In the genomic region with DNA sequence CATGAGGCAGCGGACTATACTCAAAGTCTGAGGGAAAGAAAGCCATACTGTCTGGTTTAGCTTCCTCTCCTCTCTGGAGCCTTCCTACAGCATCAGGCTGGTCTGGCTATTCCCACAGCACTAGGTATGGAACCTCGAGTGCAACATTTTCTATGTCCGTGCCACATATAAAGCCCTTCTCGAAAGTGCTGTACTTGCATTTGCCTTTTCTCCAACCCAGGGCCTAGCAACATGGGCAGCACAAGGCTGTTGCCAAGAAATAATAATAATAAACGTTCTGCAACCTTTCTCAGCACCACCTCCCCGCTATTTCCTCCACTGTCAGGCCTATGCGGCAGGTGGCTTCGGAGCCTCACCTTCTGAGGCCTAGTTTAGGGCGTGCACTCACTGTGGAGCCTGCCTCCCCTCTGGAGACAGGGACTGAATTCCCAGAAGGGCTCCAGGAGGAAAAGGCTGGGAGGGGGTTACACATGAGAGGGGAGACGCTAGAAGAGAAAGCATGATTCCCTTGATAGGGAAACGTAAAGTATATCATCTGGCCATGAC, we compare ENCODE assay signal across 8 cellular contexts. TPM values are rescaled to one million over a fixed set of nuclear protein-coding genes. Genes with fewer than 3 reads are reported as not detected.
DNase-seq lines count a peak whose midpoint lies in the region; ATAC-seq and TF ChIP-seq lines count a peak whose summit lies in the region.

No MANE protein-coding gene starts in this region.

- H3K4me1 Mint-ChIP-seq in central memory CD8-positive, alpha-beta T cell, result peaks cover 59% of the 10 kb centered on the region

- H3K27ac Mint-ChIP-seq in central memory CD8-positive, alpha-beta T cell (ENCODE audit: low read depth), result peak overlapping the region; percentile 97

- no peak overlapping the region for H2BK15ac ChIP-seq in mesendoderm (replicated peaks; ENCODE audit: low read depth)

- no peak overlapping the region for H2BK120ac ChIP-seq in mesendoderm (ENCODE audit: low read depth, low read length)

- H2AFZ ChIP-seq in HCT116 (ENCODE audit: low read depth, low read length, poor library complexity, severe bottlenecking), result no peak overlapping the region

- no peak overlapping the region for H4K5ac ChIP-seq in mesendoderm (ENCODE audit: low read length)

- no TSS peak for BruUV-seq in HCT116 (replicated peaks; lab: Mats Ljungman, UMichigan)

- H3K4me3 ChIP-seq in GM08714 (ENCODE audit: low read length) (peak overlapping the region; percentile 96), HCT116 (replicated peaks in 1 of 2; ENCODE audit: low read depth in 1 of 2, low read length in 2 of 2) (peak overlapping the region; percentile 87 to 93), mesendoderm (ENCODE audit: low read length) (peak overlapping the region; percentile 96)

- H3K4ac ChIP-seq in mesendoderm (ENCODE audit: low read depth, low read length), result peak overlapping the region; percentile 44

- H3K9ac ChIP-seq in HCT116 (ENCODE audit: low read length) (peak overlapping the region; percentile 77), mesendoderm (ENCODE audit: low read length) (peak overlapping the region; percentile 95)

- no peak for TF ChIP-seq CTCF in HCT116 (IDR thresholded peaks at IDR 0.05 in 2 of 3, conservative IDR thresholded peaks at IDR 0.05 in 1 of 3; ENCODE audit: borderline replicate concordance in 1 of 3, insufficient read depth in 1 of 3, low read depth in 2 of 3, low read length in 2 of 3)
- no peak for TF ChIP-seq CTCF in GM20000 (IDR thresholded peaks at IDR 0.05; ENCODE audit: extremely low read depth, missing control alignments)

- H3K27me3 ChIP-seq in HCT116 (ENCODE audit: insufficient read depth, low read length) (no peaks in the 10 kb centered on the region), mesendoderm (ENCODE audit: insufficient read depth, low read length, poor library complexity) (no peaks in the 10 kb centered on the region)

- H3K4me1 ChIP-seq in HCT116 (ENCODE audit: control insufficient read depth in 1 of 2, insufficient read depth in 2 of 2, low read length in 2 of 2), result peaks cover 9 to 14% of the 10 kb centered on the region in 2 experiments; a peak in 3 of 4 replicates
- peaks cover 5% of the 10 kb centered on the region for H3K4me1 ChIP-seq in mesendoderm (ENCODE audit: control insufficient read depth, low read depth, low read length)

- H3K4me3 Mint-ChIP-seq in central memory CD8-positive, alpha-beta T cell, result peak overlapping the region; percentile 99

- peak overlapping the region; percentile 94 for H3K56ac ChIP-seq in mesendoderm (ENCODE audit: low read length)

- CTCF ChIA-PET in HCT116 (lab: Charles Lee), result no interaction called here

- intact Hi-C loops in HCT116 (cut with micrococcal nuclease), result loop anchor here (1.0 to 10.0 kb wide), 5 partner anchors 237 to 885 kb away; partner anchors contain the start of genes NSUN2, SRD5A1 and TENT4A

- H3K18ac ChIP-seq in mesendoderm (ENCODE audit: low read length), result peak overlapping the region; percentile 21

- no peaks in the 10 kb centered on the region for H4K20me1 ChIP-seq in HCT116 (ENCODE audit: insufficient read depth)

- H3K27ac ChIP-seq in HCT116 (ENCODE audit: low read depth, low read length) (peak overlapping the region; percentile 79), mesendoderm (ENCODE audit: low read depth, low read length) (no peak overlapping the region)

- POLR2A ChIA-PET in HCT116 (lab: Charles Lee), result no interaction called here

- H3K79me2 ChIP-seq in HCT116 (ENCODE audit: insufficient read depth, low read length), result peaks cover 51% of the 10 kb centered on the region
- H3K79me2 ChIP-seq in mesendoderm (ENCODE audit: control insufficient read depth, insufficient read depth, low read length), result peaks cover 24% of the 10 kb centered on the region

- no peak for TF ChIP-seq POLR2A in HCT116 (IDR thresholded peaks at IDR 0.05; ENCODE audit: borderline replicate concordance, extremely low read depth, insufficient read depth, insufficient read length)

- no peak overlapping the region for H3K23ac ChIP-seq in mesendoderm (ENCODE audit: low read length)

- no peak overlapping the region for H2AK5ac ChIP-seq in mesendoderm (ENCODE audit: low read length)

- no peak for DNase-seq in HCT116 (ENCODE audit: low read depth, low spot score)
- peak; percentile 51 for DNase-seq in NCI-H2081 treated with DMSO at 0.1 percent for 48 hours (lab: John Stamatoyannopoulos, UW)
- DNase-seq in central memory CD8-positive, alpha-beta T cell (ENCODE audit: low spot score in 2 of 2), result peak in 1 of 2 donors; percentile 14
- no peak for DNase-seq in mesendoderm
- DNase-seq in NCI-H1092 (lab: John Stamatoyannopoulos, UW), result no peak
- no peak for DNase-seq in GM20000 (ENCODE audit: low spot score)
- no peak for DNase-seq in stimulated activated CD4-positive, alpha-beta T cell treated with anti-CD3 and anti-CD28 coated beads, Interleukin-12 subunit alpha, Interleukin-12 subunit beta, amount 100 ng/mL, for 4 hours

- H3K4me2 ChIP-seq in HCT116 (ENCODE audit: low read length), result peak overlapping the region; percentile 77
- peak overlapping the region; percentile 82 for H3K4me2 ChIP-seq in mesendoderm (ENCODE audit: low read length)

- H3K36me3 Mint-ChIP-seq in central memory CD8-positive, alpha-beta T cell (ENCODE audit: insufficient read depth), result peaks cover 55% of the 10 kb centered on the region

- H4K8ac ChIP-seq in mesendoderm (ENCODE audit: low read depth, low read length), result no peak overlapping the region

- H3K79me1 ChIP-seq in mesendoderm (ENCODE audit: low read length), result peaks cover 20% of the 10 kb centered on the region

- WGBS in mesendoderm (ENCODE audit: extremely low coverage, insufficient coverage, low lambda C conversion rate), result no CpG with 5 or more reads among the region's 11 CpGs

- TF ChIP-seq RAD21 in HCT116 (IDR thresholded peaks at IDR 0.05; ENCODE audit: low read depth), result no peak

- RAD21 ChIA-PET in HCT116 (lab: Charles Lee; ENCODE audit: low non-redundant PET in 1 of 2, low total read pairs in 2 of 2, uncharacterized antibody in 2 of 2, unreplicated experiment in 2 of 2), result interaction anchor here in 1 of 2 experiments (0.6 kb wide), 1 partner anchor 358 kb away, joined by 4 read pairs; no protein-coding TSS in a partner anchor

- ATAC-seq in HCT116, result peak; percentile 29
- ATAC-seq in central memory CD8-positive, alpha-beta T cell (replicated peaks; ENCODE audit: extremely low read depth, poor library complexity, severe bottlenecking), result peak; percentile 30

- H3K36me3 ChIP-seq in HCT116 (ENCODE audit: control insufficient read depth in 1 of 2, insufficient read depth in 2 of 2, low read length in 2 of 2), result peaks cover 24 to 38% of the 10 kb centered on the region in 2 experiments; a peak in 3 of 4 replicates
- H3K36me3 ChIP-seq in mesendoderm (ENCODE audit: control insufficient read depth, insufficient read depth, low read length), result peaks cover 17% of the 10 kb centered on the region

- H3K9me3 ChIP-seq in HCT116 (ENCODE audit: control insufficient read depth in 1 of 2, insufficient read depth in 1 of 2, low read depth in 1 of 2, low read length in 2 of 2), result no peaks in the 10 kb centered on the region

- H3K9me3 Mint-ChIP-seq in central memory CD8-positive, alpha-beta T cell, result no peaks in the 10 kb centered on the region

- H3K9me2 ChIP-seq in HCT116 (ENCODE audit: insufficient read depth), result no peaks in the 10 kb centered on the region

- no peak overlapping the region for H2BK5ac ChIP-seq in mesendoderm (ENCODE audit: low read length)

- no peaks in the 10 kb centered on the region for H3K27me3 Mint-ChIP-seq in central memory CD8-positive, alpha-beta T cell

TF ChIP-seq in HCT116, 20 proteins besides CTCF, POLR2A, EP300 and RAD21:
- TF ChIP-seq ELF1 (IDR thresholded peaks at IDR 0.05; ENCODE audit: borderline replicate concordance, low read depth) (no peak), EGR1 (IDR thresholded peaks at IDR 0.05; ENCODE audit: low read depth) (no peak), FOSL1 (IDR thresholded peaks at IDR 0.05; ENCODE audit: low read depth) (no peak)

RNA-seq across cellular contexts. Expression of gene MED10, which starts 0.7 kb away (rescaled TPM):
- 35.0 TPM for total RNA-seq in HCT116 (2021; ENCODE audit: unreplicated experiment)
- 32.6 and 40.3 TPM in 2 replicates for polyA plus RNA-seq in HCT116 (2012)
- 35.8 TPM for polyA plus RNA-seq in mesendoderm (2013, experiment 1 of 2)
- 35.3 TPM for polyA plus RNA-seq in mesendoderm (2013, experiment 2 of 2)
